8 cellular contexts compared by ENCODE assay signal in the genomic region with DNA sequence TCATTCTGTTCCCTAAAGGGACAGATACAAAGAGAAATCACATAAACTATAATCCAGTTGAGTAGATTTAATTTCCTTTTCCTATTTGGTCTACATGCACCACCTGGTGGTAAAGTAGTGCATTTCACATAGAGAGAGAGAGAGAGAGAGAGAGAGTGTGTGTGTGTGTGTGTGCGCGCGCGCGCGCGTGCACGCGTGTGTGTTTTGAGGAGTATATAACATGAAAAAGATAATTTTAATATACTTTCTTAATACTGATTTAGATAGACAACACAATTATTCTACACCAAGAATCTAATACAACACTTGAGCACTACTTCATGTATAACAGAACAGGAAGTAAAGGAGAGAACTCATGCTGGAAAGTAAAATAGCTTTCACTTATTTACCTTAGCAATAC. TPM values are rescaled to one million over a fixed set of nuclear protein-coding genes. Genes with fewer than 3 reads are reported as not detected.
DNase-seq lines count a peak whose midpoint lies in the region; ATAC-seq lines count a peak whose summit lies in the region.

No MANE protein-coding gene starts in this region.

- ATAC-seq in GM21619 (IDR thresholded peaks at IDR 0.05; ENCODE audit: unreplicated experiment) (peak; percentile 54), GM18873 (IDR thresholded peaks at IDR 0.05; ENCODE audit: low FRiP score, unreplicated experiment) (no peak), HG02970 (IDR thresholded peaks at IDR 0.05; ENCODE audit: low FRiP score, unreplicated experiment) (no peak)

- DNase-seq in CMK (ENCODE audit: low read depth) (peak; percentile 21), NCI-H526 (lab: John Stamatoyannopoulos, UW) (peak; percentile 37 to 67), activated T-helper 1 cell treated with Interleukin-2 at 50 U/mL for 16 hours (ENCODE audit: low read depth) (peak; percentile 1), glomerular endothelial cell (ENCODE audit: extremely low read depth, low read depth, low spot score) (peak; percentile 34), pons (ENCODE audit: low spot score) (peak; percentile 89)

RNA-seq across cellular contexts. Expression of gene FGF7, which starts 1.1 kb away (rescaled TPM):
- 0.64 TPM in 1 of 2 replicates, not detected in the other for total RNA-seq in glomerular endothelial cell

Comparison
In these comparisons a context has a peak if more than half of its experiments do, and no peak if none do; other contexts are left out.
1. DNase-seq: peak in every context shown above with its lines; median percentile 89 in pons; 52 in NCI-H526; 34 in glomerular endothelial cell; 21 in CMK; 1 in activated T-helper 1 cell treated with Interleukin-2 at 50 U/mL for 16 hours.